ENCODE assay signal across 6 cellular contexts in genomic region chr19:39895096-39895495, GRCh38. TPM values are rescaled to one million over a fixed set of nuclear protein-coding genes. Genes with fewer than 3 reads are reported as not detected.
DNase-seq lines count a peak whose midpoint lies in the region; ATAC-seq, FAIRE-seq and TF ChIP-seq lines count a peak whose summit lies in the region.
"Not testable (repeated sequence)": the region's sequence is repeated elsewhere in the genome, so short reads cannot be mapped to it uniquely, and the experiment has no call there.

No MANE protein-coding gene starts in this region.

- intact Hi-C loops in CD8-positive, alpha-beta T cell (cut with DNase I, micrococcal nuclease); activated CD4-positive, alpha-beta memory T cell treated with anti-CD3 and anti-CD28 coated beads for 36 hours (cut with micrococcal nuclease); K562 (cut with micrococcal nuclease): not testable (repeated sequence)

- not testable (repeated sequence) for H3K27me3 Mint-ChIP-seq in CD8-positive, alpha-beta T cell (ENCODE audit: low read depth); activated CD4-positive, alpha-beta memory T cell treated with anti-CD3 and anti-CD28 coated beads for 36 hours; activated T-cell treated with anti-CD3 and anti-CD28 coated beads, Interleukin-2, amount 50 U/mL, for 24 hours; memory B cell; neural progenitor cell (ENCODE audit: insufficient read depth, low read depth)

- H3K4me1 ChIP-seq in CD8-positive, alpha-beta T cell (ENCODE audit: insufficient read depth, low read length); K562 (replicated peaks in 1 of 2; ENCODE audit: control insufficient read depth in 2 of 2, insufficient read depth in 2 of 2, low read length in 2 of 2); neural progenitor cell: not testable (repeated sequence)

- POLR2A ChIA-PET in CD8-positive, alpha-beta T cell (lab: Charles Lee): interaction anchor here (1.0 kb wide), 1 partner anchor 76 kb away, joined by 4 read pairs; the partner anchor contains the start of gene PSMC4
- POLR2A ChIA-PET in activated CD4-positive, alpha-beta memory T cell treated with anti-CD3 and anti-CD28 coated beads for 36 hours (lab: Charles Lee); K562 (lab: Yijun Ruan, JAX): not testable (repeated sequence)

- peaks cover 11% of the 10 kb centered on the region for H3K36me3 ChIP-seq in CD8-positive, alpha-beta T cell (ENCODE audit: insufficient read depth, low read length)
- not testable (repeated sequence) for H3K36me3 ChIP-seq in K562 (ENCODE audit: control insufficient read depth, insufficient read depth, low read length); neural progenitor cell

- not testable (repeated sequence) for H3K27ac ChIP-seq in CD8-positive, alpha-beta T cell (ENCODE audit: low read depth, low read length); K562 (ENCODE audit: extremely low read depth, low read depth, low read length); neural progenitor cell

- H3K9ac ChIP-seq in K562 (ENCODE audit: insufficient read depth in 1 of 2, low read depth in 2 of 2, low read length in 2 of 2); neural progenitor cell: not testable (repeated sequence)

- not testable (repeated sequence) for TF ChIP-seq CTCF in CD8-positive, alpha-beta T cell (IDR thresholded peaks at IDR 0.05); K562 (IDR thresholded peaks at IDR 0.05 in 2 of 3, conservative IDR thresholded peaks at IDR 0.05 in 1 of 3; ENCODE audit: insufficient read depth in 2 of 3, low read depth in 1 of 3, low read length in 3 of 3); neural progenitor cell (IDR thresholded peaks at IDR 0.05)

- CTCF ChIA-PET in CD8-positive, alpha-beta T cell (lab: Charles Lee): interaction anchor here (0.8 kb wide), 1 partner anchor 75 kb away, joined by 7 read pairs; the partner anchor contains the start of gene PSMC4
- CTCF ChIA-PET in activated CD4-positive, alpha-beta memory T cell treated with anti-CD3 and anti-CD28 coated beads for 36 hours (lab: Charles Lee): interaction anchor here (0.9 kb wide), 1 partner anchor 59 kb away, joined by 3 read pairs; no protein-coding TSS in a partner anchor
- CTCF ChIA-PET in K562 (lab: Yijun Ruan, JAX; ENCODE audit: low intra/inter-chr PET ratio): not testable (repeated sequence)

- not testable (repeated sequence) for TF ChIP-seq EP300 in K562 (IDR thresholded peaks at IDR 0.05; ENCODE audit: low read length)

- not testable (repeated sequence) for BruUV-seq in K562 (replicated peaks; lab: Mats Ljungman, UMichigan)

- H3F3A ChIP-seq in neural progenitor cell (ENCODE audit: low read depth): not testable (repeated sequence)

- peak overlapping the region; percentile 28 for H3K27ac Mint-ChIP-seq in CD8-positive, alpha-beta T cell
- not testable (repeated sequence) for H3K27ac Mint-ChIP-seq in activated CD4-positive, alpha-beta memory T cell treated with anti-CD3 and anti-CD28 coated beads for 36 hours; activated T-cell treated with anti-CD3 and anti-CD28 coated beads, Interleukin-2, amount 50 U/mL, for 24 hours
- H3K27ac Mint-ChIP-seq in memory B cell (peak overlapping the region; percentile 38), neural progenitor cell (peak overlapping the region; percentile 9)

- not testable (repeated sequence) for H2AFZ ChIP-seq in K562 (ENCODE audit: low read depth, low read length); neural progenitor cell (replicated peaks)

- WGBS in K562 (ENCODE audit: insufficient coverage, low coverage, missing lambda C conversion rate): 26% methylated on average over 10 of the region's 11 CpGs

- H3K4me3 Mint-ChIP-seq in CD8-positive, alpha-beta T cell; activated CD4-positive, alpha-beta memory T cell treated with anti-CD3 and anti-CD28 coated beads for 36 hours; activated T-cell treated with anti-CD3 and anti-CD28 coated beads, Interleukin-2, amount 50 U/mL, for 24 hours; memory B cell: not testable (repeated sequence)
- H3K4me3 Mint-ChIP-seq in neural progenitor cell: peak overlapping the region; percentile 2

- ATAC-seq in CD8-positive, alpha-beta T cell; K562; memory B cell (ENCODE audit: low read depth): not testable (repeated sequence)

- not testable (repeated sequence) for H3K4me2 ChIP-seq in K562 (ENCODE audit: insufficient read depth, low read length); neural progenitor cell

- not testable (repeated sequence) for TF ChIP-seq POLR2A in K562 (conservative IDR thresholded peaks at IDR 0.05)

- not testable (repeated sequence) for H3K9me3 Mint-ChIP-seq in CD8-positive, alpha-beta T cell; activated CD4-positive, alpha-beta memory T cell treated with anti-CD3 and anti-CD28 coated beads for 36 hours; activated T-cell treated with anti-CD3 and anti-CD28 coated beads, Interleukin-2, amount 50 U/mL, for 24 hours; memory B cell; neural progenitor cell

- not testable (repeated sequence) for H3K4me3 ChIP-seq in CD8-positive, alpha-beta T cell (ENCODE audit: low read depth, low read length); K562; neural progenitor cell

- not testable (repeated sequence) for H3K79me2 ChIP-seq in K562 (ENCODE audit: control insufficient read depth, insufficient read depth, low read length); neural progenitor cell (ENCODE audit: low read depth)

- DNase-seq in CD8-positive, alpha-beta T cell; K562 (ENCODE audit: extremely low read depth in 1 of 4, low spot score in 3 of 4); memory B cell (ENCODE audit: low spot score in 2 of 2); neural progenitor cell (ENCODE audit: low spot score): not testable (repeated sequence)
- DNase-seq in activated CD4-positive, alpha-beta memory T cell treated with anti-CD3 and anti-CD28 coated beads for 36 hours: peak; percentile 2
- DNase-seq in activated T-cell treated with anti-CD3 and anti-CD28 coated beads, Interleukin-2, amount 50 U/mL, for 24 hours: peak; percentile 6

- H3K9me3 ChIP-seq in CD8-positive, alpha-beta T cell (ENCODE audit: low read length); K562 (replicated peaks; ENCODE audit: control insufficient read depth, insufficient read depth, low read depth, low read length); neural progenitor cell (ENCODE audit: low read depth): not testable (repeated sequence)

- not testable (repeated sequence) for H3K9me1 ChIP-seq in K562 (ENCODE audit: control insufficient read depth, insufficient read depth, low read length)

- not testable (repeated sequence) for TF ChIP-seq RAD21 in K562 (CRISPR knock-in tag; conservative IDR thresholded peaks at IDR 0.05 in 1 of 2, IDR thresholded peaks at IDR 0.05 in 1 of 2)

- peaks cover 41% of the 10 kb centered on the region for H3K36me3 Mint-ChIP-seq in CD8-positive, alpha-beta T cell
- H3K36me3 Mint-ChIP-seq in activated CD4-positive, alpha-beta memory T cell treated with anti-CD3 and anti-CD28 coated beads for 36 hours; memory B cell; neural progenitor cell: not testable (repeated sequence)
- peaks cover 20% of the 10 kb centered on the region for H3K36me3 Mint-ChIP-seq in activated T-cell treated with anti-CD3 and anti-CD28 coated beads, Interleukin-2, amount 50 U/mL, for 24 hours (ENCODE audit: low read depth)

- H3K4me1 Mint-ChIP-seq in CD8-positive, alpha-beta T cell (ENCODE audit: low read depth): peaks cover 13% of the 10 kb centered on the region
- H3K4me1 Mint-ChIP-seq in activated CD4-positive, alpha-beta memory T cell treated with anti-CD3 and anti-CD28 coated beads for 36 hours (ENCODE audit: low read depth); activated T-cell treated with anti-CD3 and anti-CD28 coated beads, Interleukin-2, amount 50 U/mL, for 24 hours (ENCODE audit: low read depth); memory B cell; neural progenitor cell: not testable (repeated sequence)

- H4K20me1 ChIP-seq in K562 (replicated peaks; ENCODE audit: control insufficient read depth, insufficient read depth, low read length); neural progenitor cell (ENCODE audit: low read depth): not testable (repeated sequence)

- in situ Hi-C loops in K562 (cut with MboI): not testable (repeated sequence)

- FAIRE-seq in K562 (lab: Jason Lieb, UNC): not testable (repeated sequence)

- not testable (repeated sequence) for H3K27me3 ChIP-seq in CD8-positive, alpha-beta T cell (ENCODE audit: insufficient read depth, low read length); neural progenitor cell
- peaks cover 19 to 27% of the 10 kb centered on the region in 2 experiments for H3K27me3 ChIP-seq in K562 (ENCODE audit: control insufficient read depth in 2 of 2, insufficient read depth in 2 of 2, low read length in 2 of 2)

RNA-seq across cellular contexts. Expression of gene FCGBP, which starts 39.3 kb away (rescaled TPM):
- total RNA-seq in CD8-positive, alpha-beta T cell: 10 to 100 TPM; 28.1 to 31.9 TPM
- 1 to 10 TPM; 3.6 TPM for total RNA-seq in activated CD4-positive, alpha-beta memory T cell treated with anti-CD3 and anti-CD28 coated beads for 36 hours
- 0.79 and 0.83 TPM in 2 replicates for total RNA-seq in K562 (2011; cell fraction: chromatin; rRNA removed; ENCODE audit: low replicate concordance)
- total RNA-seq in K562 (2011; cell fraction: nucleolus; rRNA removed): 0.39 and 0.83 TPM in 2 replicates
- total RNA-seq in K562 (2011; cell fraction: nucleoplasm; rRNA removed): 0.15 and 0.22 TPM in 2 replicates
- total RNA-seq in K562 (2014; rRNA removed) (0.04 and 0.05 TPM in 2 replicates), K562 (2014; rRNA removed; fragmentation: Illumina TruSeq; extraction: Trizol) (not detected in 2 replicates), K562 (2015; rRNA removed; fragmentation: Illumina TruSeq; extraction: Trizol) (0.19 and 0.25 TPM in 2 replicates), K562 (2021) (1.5 and 1.9 TPM in 2 replicates), neural progenitor cell (ENCODE audit: low replicate concordance) (0.06 and 0.22 TPM in 2 replicates)
- polyA plus RNA-seq in K562 (2011; rRNA removed) (0.04 and 0.13 TPM in 2 replicates), K562 (2014; fragmentation: Illumina TruSeq; extraction: Trizol) (0.01 TPM in 2 replicates), K562 (2014; fragmentation: Nextera tagmentation; extraction: Ambion mirVana) (not detected), K562 (2014; rRNA removed) (0.03 TPM in 1 of 2 replicates, not detected in the other)
- 0.15 and 0.27 TPM in 2 replicates for polyA plus RNA-seq in K562 (2011; cell fraction: cytosol; rRNA removed)
- 0.17 and 0.73 TPM in 2 replicates for polyA plus RNA-seq in K562 (2011; cell fraction: nucleus; rRNA removed)
- polyA plus RNA-seq in K562 (2012): 0.12 and 0.18 TPM in 2 replicates
- polyA minus RNA-seq in K562 (2011; rRNA and poly(A)+ RNA removed): 0.18 TPM in 1 of 2 replicates, not detected in the other
- polyA minus RNA-seq in K562 (2011; cell fraction: cytosol; rRNA and poly(A)+ RNA removed): 0.10 TPM in 1 of 2 replicates, not detected in the other
- 0.33 and 0.67 TPM in 2 replicates for polyA minus RNA-seq in K562 (2011; cell fraction: nucleus; rRNA and poly(A)+ RNA removed)

RNA-seq across cellular contexts. Expression of gene FBL, which starts 48.9 kb away (rescaled TPM):
- total RNA-seq in CD8-positive, alpha-beta T cell: 100 to 1,000 TPM; 351 to 365 TPM
- total RNA-seq in activated CD4-positive, alpha-beta memory T cell treated with anti-CD3 and anti-CD28 coated beads for 36 hours: 100 to 1,000 TPM; 579 to 589 TPM
- total RNA-seq in K562 (2011; cell fraction: chromatin; rRNA removed; ENCODE audit: low replicate concordance): 90.3 and 153 TPM in 2 replicates
- 155 and 156 TPM in 2 replicates for total RNA-seq in K562 (2011; cell fraction: nucleolus; rRNA removed)
- 201 and 290 TPM in 2 replicates for total RNA-seq in K562 (2011; cell fraction: nucleoplasm; rRNA removed)
- total RNA-seq in K562 (2014; rRNA removed) (448 and 524 TPM in 2 replicates), K562 (2014; rRNA removed; fragmentation: Illumina TruSeq; extraction: Trizol) (676 and 696 TPM in 2 replicates), K562 (2015; rRNA removed; fragmentation: Illumina TruSeq; extraction: Trizol) (565 and 575 TPM in 2 replicates), K562 (2021) (761 and 811 TPM in 2 replicates), neural progenitor cell (ENCODE audit: low replicate concordance) (386 and 428 TPM in 2 replicates)
- polyA plus RNA-seq in K562 (2011; rRNA removed) (843 and 1,244 TPM in 2 replicates), K562 (2014; fragmentation: Illumina TruSeq; extraction: Trizol) (1,561 and 1,696 TPM in 2 replicates), K562 (2014; fragmentation: Nextera tagmentation; extraction: Ambion mirVana) (100 to 1,000 TPM; 201 to 235 TPM), K562 (2014; rRNA removed) (672 and 721 TPM in 2 replicates)
- polyA plus RNA-seq in K562 (2011; cell fraction: cytosol; rRNA removed): 1,200 and 1,290 TPM in 2 replicates
- polyA plus RNA-seq in K562 (2011; cell fraction: nucleus; rRNA removed): 284 and 323 TPM in 2 replicates
- 476 and 792 TPM in 2 replicates for polyA plus RNA-seq in K562 (2012)
- polyA minus RNA-seq in K562 (2011; rRNA and poly(A)+ RNA removed): 930 and 947 TPM in 2 replicates
- 316 and 353 TPM in 2 replicates for polyA minus RNA-seq in K562 (2011; cell fraction: cytosol; rRNA and poly(A)+ RNA removed)
- 33.4 and 57.8 TPM in 2 replicates for polyA minus RNA-seq in K562 (2011; cell fraction: nucleus; rRNA and poly(A)+ RNA removed)

Comparison
In these comparisons a context has a peak if more than half of its experiments do, and no peak if none do; other contexts are left out.
1. RNA of gene FCGBP, which starts 39.3 kb away (total RNA-seq): 28.1 to 31.9 TPM in CD8-positive, alpha-beta T cell; 3.6 TPM in activated CD4-positive, alpha-beta memory T cell treated with anti-CD3 and anti-CD28 coated beads for 36 hours, 0.04 to 1.9 TPM in K562 and 0.06 to 0.22 TPM in neural progenitor cell; every median in the first group is over 4 times any median in the second.